In genomic region chr17:59702304-59702703, GRCh38 we compare ENCODE assay signal across 14 cellular contexts.
"Had no signal": no experiment of that assay in that cellular context is flagged by ENCODE, and none has a peak within 500 bp of the region (broad histone marks: within the 10 kb centered on the region; RNA-seq: fewer than 3 reads in every experiment).

No MANE protein-coding gene starts in this region.

- H2AFZ ChIP-seq: parathyroid adenoma had no signal

- H3K27ac ChIP-seq: parathyroid adenoma, upper lobe of left lung had no signal

- H3K4me3 Mint-ChIP-seq: activated T-helper 17 cell treated with anti-CD3 and anti-CD28 coated beads, Interleukin-2, amount 50 U/mL, for 72 hours; stimulated activated memory B cell treated with anti-CD40 and anti-IgM and Interleukin-4, amounts not matched to agents 10 μg/mL and 1 μg/mL and 100 μg/mL, for 72 hours had no signal

- H3K27me3 ChIP-seq: upper lobe of left lung had no signal

- H3K9me3 Mint-ChIP-seq: activated T-helper 17 cell treated with anti-CD3 and anti-CD28 coated beads, Interleukin-2, amount 50 U/mL, for 72 hours; stimulated activated memory B cell treated with anti-CD40 and anti-IgM and Interleukin-4, amounts not matched to agents 10 μg/mL and 1 μg/mL and 100 μg/mL, for 72 hours had no signal

- H3K27ac Mint-ChIP-seq: activated T-helper 17 cell treated with anti-CD3 and anti-CD28 coated beads, Interleukin-2, amount 50 U/mL, for 72 hours; stimulated activated memory B cell treated with anti-CD40 and anti-IgM and Interleukin-4, amounts not matched to agents 10 μg/mL and 1 μg/mL and 100 μg/mL, for 72 hours had no signal

- ATAC-seq: activated T-helper 17 cell treated with anti-CD3 and anti-CD28 coated beads, Interleukin-2, amount 50 U/mL, for 72 hours; stimulated activated memory B cell treated with anti-CD40 and anti-IgM and Interleukin-4, amounts not matched to agents 10 μg/mL and 1 μg/mL and 100 μg/mL, for 72 hours had no signal

- H3K27me3 Mint-ChIP-seq: activated T-helper 17 cell treated with anti-CD3 and anti-CD28 coated beads, Interleukin-2, amount 50 U/mL, for 72 hours; stimulated activated memory B cell treated with anti-CD40 and anti-IgM and Interleukin-4, amounts not matched to agents 10 μg/mL and 1 μg/mL and 100 μg/mL, for 72 hours had no signal

- H3K9me3 ChIP-seq: upper lobe of left lung had no signal

- DNase-seq: activated CD4-positive, alpha-beta T cell treated with anti-CD3 and anti-CD28 coated beads, Interleukin-2, amount 50 U/mL, for 48 hours; activated naive CD4-positive, alpha-beta T cell treated with anti-CD3 and anti-CD28 coated beads, Interleukin-2, amount 50 U/mL, for 16 hours; anterior cingulate cortex; cerebellar nuclear complex; dermis blood vessel endothelial cell; hypothalamus; kidney glomerular epithelial cell; retina; small intestine; T-helper 2 cell; upper lobe of left lung had no signal

- H3K9ac ChIP-seq: parathyroid adenoma had no signal

- H3K4me3 ChIP-seq: upper lobe of left lung had no signal
